In the genomic region with DNA sequence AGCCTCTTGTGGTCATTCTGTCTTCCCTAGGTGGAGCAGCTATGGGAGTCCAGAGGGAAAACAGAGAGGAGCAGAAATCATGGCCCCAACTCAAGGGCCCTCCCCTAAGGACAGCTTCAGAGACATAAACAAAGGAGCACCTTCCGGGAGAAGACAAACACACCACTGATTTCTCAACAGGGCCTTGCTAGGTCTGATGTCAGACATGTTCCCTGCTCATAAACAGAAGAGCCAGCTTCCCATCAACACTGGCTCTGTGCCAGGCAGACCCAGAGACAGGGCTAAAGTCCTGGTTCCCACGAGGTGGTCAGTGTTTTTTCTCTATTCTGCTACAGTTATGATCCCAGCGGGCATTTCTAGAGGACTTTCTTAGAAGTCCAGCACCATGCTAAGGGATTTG, we compare ENCODE assay signal across 1 cellular context.
A peak's percentile ranks its signal among the peaks of the same experiment; 100 is the strongest.
TF ChIP-seq lines count a peak whose summit lies in the region.

No MANE protein-coding gene starts in this region.

TF ChIP-seq in HepG2, 621 proteins besides CTCF, POLR2A, EP300 and RAD21 (continued from another document and continues in another):
- TF ChIP-seq, protein P1, sequence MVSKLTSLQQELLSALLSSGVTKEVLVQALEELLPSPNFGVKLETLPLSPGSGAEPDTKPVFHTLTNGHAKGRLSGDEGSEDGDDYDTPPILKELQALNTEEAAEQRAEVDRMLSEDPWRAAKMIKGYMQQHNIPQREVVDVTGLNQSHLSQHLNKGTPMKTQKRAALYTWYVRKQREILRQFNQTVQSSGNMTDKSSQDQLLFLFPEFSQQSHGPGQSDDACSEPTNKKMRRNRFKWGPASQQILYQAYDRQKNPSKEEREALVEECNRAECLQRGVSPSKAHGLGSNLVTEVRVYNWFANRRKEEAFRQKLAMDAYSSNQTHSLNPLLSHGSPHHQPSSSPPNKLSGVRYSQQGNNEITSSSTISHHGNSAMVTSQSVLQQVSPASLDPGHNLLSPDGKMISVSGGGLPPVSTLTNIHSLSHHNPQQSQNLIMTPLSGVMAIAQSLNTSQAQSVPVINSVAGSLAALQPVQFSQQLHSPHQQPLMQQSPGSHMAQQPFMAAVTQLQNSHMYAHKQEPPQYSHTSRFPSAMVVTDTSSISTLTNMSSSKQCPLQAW (CRISPR knock-in tag; IDR thresholded peaks at IDR 0.05): 0 out of 2 replicates have a peak, but pooled peaks have one; percentile 27
- TF ChIP-seq LCORL (IDR thresholded peaks at IDR 0.05) (peak; percentile 68; the same call in 1 of the 2 replicates), LCORL (CRISPR knock-in tag; IDR thresholded peaks at IDR 0.05) (no peak), NCOA1 (CRISPR knock-in tag; IDR thresholded peaks at IDR 0.05) (no peak), RFX1 (IDR thresholded peaks at IDR 0.05) (no peak), FOXO1 (CRISPR knock-in tag; IDR thresholded peaks at IDR 0.05) (peak; percentile 50; the same call in 1 of the 2 replicates), ZNF660 (CRISPR knock-in tag; IDR thresholded peaks at IDR 0.05; ENCODE audit: borderline replicate concordance, low read depth) (no peak), KDM4B (CRISPR knock-in tag; IDR thresholded peaks at IDR 0.05) (no peak), KLF15 (CRISPR knock-in tag; IDR thresholded peaks at IDR 0.05; ENCODE audit: borderline replicate concordance) (no peak), JUN (CRISPR knock-in tag; IDR thresholded peaks at IDR 0.05) (no peak), ARNTL (CRISPR knock-in tag; IDR thresholded peaks at IDR 0.05) (no peak), ZNF75D (CRISPR knock-in tag; IDR thresholded peaks at IDR 0.05; ENCODE audit: borderline replicate concordance) (no peak), HMGA1 (CRISPR knock-in tag; conservative IDR thresholded peaks at IDR 0.05) (no peak), ZBTB44 (CRISPR knock-in tag; IDR thresholded peaks at IDR 0.05) (no peak), CEBPB (IDR thresholded peaks at IDR 0.05; ENCODE audit: borderline replicate concordance, low read depth, low read length) (peak; percentile 38; the same call in 1 of the 2 replicates), MNT (IDR thresholded peaks at IDR 0.05) (no peak), ZNF383 (CRISPR knock-in tag; IDR thresholded peaks at IDR 0.05; ENCODE audit: borderline replicate concordance) (no peak), RFXANK (CRISPR knock-in tag; IDR thresholded peaks at IDR 0.05) (no peak), ATM (IDR thresholded peaks at IDR 0.05; ENCODE audit: borderline replicate concordance) (no peak), JARID2 (CRISPR knock-in tag; IDR thresholded peaks at IDR 0.05; ENCODE audit: insufficient replicate concordance) (no peak), AHR (CRISPR knock-in tag; IDR thresholded peaks at IDR 0.05) (no peak), ZNF331 (CRISPR knock-in tag; IDR thresholded peaks at IDR 0.05) (peak; percentile 23; the same call in 1 of the 2 replicates), NR2F6 (IDR thresholded peaks at IDR 0.05) (no peak), NR2F6 (CRISPR knock-in tag; IDR thresholded peaks at IDR 0.05) (no peak), TEAD2 (CRISPR knock-in tag; IDR thresholded peaks at IDR 0.05) (no peak), ZNF883 (CRISPR knock-in tag; IDR thresholded peaks at IDR 0.05; ENCODE audit: not compliant biosample characterization) (no peak), MYC (CRISPR knock-in tag; IDR thresholded peaks at IDR 0.05; ENCODE audit: borderline replicate concordance) (no peak), ZNF839 (CRISPR knock-in tag; IDR thresholded peaks at IDR 0.05; ENCODE audit: borderline replicate concordance) (no peak), PITX1 (CRISPR knock-in tag; IDR thresholded peaks at IDR 0.05) (no peak), FOXK1 (CRISPR knock-in tag; IDR thresholded peaks at IDR 0.05; ENCODE audit: borderline replicate concordance, low read depth) (peak; percentile 83; the same call in 1 of the 2 replicates), CREBL2 (CRISPR knock-in tag; IDR thresholded peaks at IDR 0.05; ENCODE audit: borderline replicate concordance) (no peak), SKI (IDR thresholded peaks at IDR 0.05; ENCODE audit: partially characterized antibody) (no peak), THAP11 (CRISPR knock-in tag; IDR thresholded peaks at IDR 0.05) (peak; percentile 50), GTF3A (CRISPR knock-in tag; conservative IDR thresholded peaks at IDR 0.05) (no peak), ZNF230 (CRISPR knock-in tag; IDR thresholded peaks at IDR 0.05) (no peak), ZNF768 (CRISPR knock-in tag; IDR thresholded peaks at IDR 0.05) (no peak), ZNF30 (CRISPR knock-in tag; IDR thresholded peaks at IDR 0.05) (no peak), TEAD3 (CRISPR knock-in tag; optimal IDR thresholded peaks at IDR 0.05; ENCODE audit: borderline replicate concordance) (no peak), ZNF44 (CRISPR knock-in tag; IDR thresholded peaks at IDR 0.05) (no peak), TCF7L2 (IDR thresholded peaks at IDR 0.05; ENCODE audit: low read depth, low read length) (no peak), RCOR2 (CRISPR knock-in tag; IDR thresholded peaks at IDR 0.05) (no peak), RXRB (CRISPR knock-in tag; IDR thresholded peaks at IDR 0.05; ENCODE audit: borderline replicate concordance) (0 out of 2 replicates have a peak, but pooled peaks have one; percentile 19), SATB2 (CRISPR knock-in tag; IDR thresholded peaks at IDR 0.05) (no peak), CSRNP1 (CRISPR knock-in tag; IDR thresholded peaks at IDR 0.05) (no peak), ZNF124 (CRISPR knock-in tag; IDR thresholded peaks at IDR 0.05) (no peak), ZNF101 (CRISPR knock-in tag; IDR thresholded peaks at IDR 0.05; ENCODE audit: borderline replicate concordance, low read depth) (no peak), PHF21A (CRISPR knock-in tag; IDR thresholded peaks at IDR 0.05) (0 out of 2 replicates have a peak, but pooled peaks have one; percentile 26), GABPB1 (CRISPR knock-in tag; IDR thresholded peaks at IDR 0.05) (peak; percentile 33; the same call in 1 of the 2 replicates), ZNF740 (CRISPR knock-in tag; IDR thresholded peaks at IDR 0.05) (no peak)
- TF ChIP-seq, protein P2, sequence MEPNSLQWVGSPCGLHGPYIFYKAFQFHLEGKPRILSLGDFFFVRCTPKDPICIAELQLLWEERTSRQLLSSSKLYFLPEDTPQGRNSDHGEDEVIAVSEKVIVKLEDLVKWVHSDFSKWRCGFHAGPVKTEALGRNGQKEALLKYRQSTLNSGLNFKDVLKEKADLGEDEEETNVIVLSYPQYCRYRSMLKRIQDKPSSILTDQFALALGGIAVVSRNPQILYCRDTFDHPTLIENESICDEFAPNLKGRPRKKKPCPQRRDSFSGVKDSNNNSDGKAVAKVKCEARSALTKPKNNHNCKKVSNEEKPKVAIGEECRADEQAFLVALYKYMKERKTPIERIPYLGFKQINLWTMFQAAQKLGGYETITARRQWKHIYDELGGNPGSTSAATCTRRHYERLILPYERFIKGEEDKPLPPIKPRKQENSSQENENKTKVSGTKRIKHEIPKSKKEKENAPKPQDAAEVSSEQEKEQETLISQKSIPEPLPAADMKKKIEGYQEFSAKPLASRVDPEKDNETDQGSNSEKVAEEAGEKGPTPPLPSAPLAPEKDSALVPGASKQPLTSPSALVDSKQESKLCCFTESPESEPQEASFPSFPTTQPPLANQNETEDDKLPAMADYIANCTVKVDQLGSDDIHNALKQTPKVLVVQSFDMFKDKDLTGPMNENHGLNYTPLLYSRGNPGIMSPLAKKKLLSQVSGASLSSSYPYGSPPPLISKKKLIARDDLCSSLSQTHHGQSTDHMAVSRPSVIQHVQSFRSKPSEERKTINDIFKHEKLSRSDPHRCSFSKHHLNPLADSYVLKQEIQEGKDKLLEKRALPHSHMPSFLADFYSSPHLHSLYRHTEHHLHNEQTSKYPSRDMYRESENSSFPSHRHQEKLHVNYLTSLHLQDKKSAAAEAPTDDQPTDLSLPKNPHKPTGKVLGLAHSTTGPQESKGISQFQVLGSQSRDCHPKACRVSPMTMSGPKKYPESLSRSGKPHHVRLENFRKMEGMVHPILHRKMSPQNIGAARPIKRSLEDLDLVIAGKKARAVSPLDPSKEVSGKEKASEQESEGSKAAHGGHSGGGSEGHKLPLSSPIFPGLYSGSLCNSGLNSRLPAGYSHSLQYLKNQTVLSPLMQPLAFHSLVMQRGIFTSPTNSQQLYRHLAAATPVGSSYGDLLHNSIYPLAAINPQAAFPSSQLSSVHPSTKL (CRISPR knock-in tag; IDR thresholded peaks at IDR 0.05): peak; percentile 51
- TF ChIP-seq, protein P3, sequence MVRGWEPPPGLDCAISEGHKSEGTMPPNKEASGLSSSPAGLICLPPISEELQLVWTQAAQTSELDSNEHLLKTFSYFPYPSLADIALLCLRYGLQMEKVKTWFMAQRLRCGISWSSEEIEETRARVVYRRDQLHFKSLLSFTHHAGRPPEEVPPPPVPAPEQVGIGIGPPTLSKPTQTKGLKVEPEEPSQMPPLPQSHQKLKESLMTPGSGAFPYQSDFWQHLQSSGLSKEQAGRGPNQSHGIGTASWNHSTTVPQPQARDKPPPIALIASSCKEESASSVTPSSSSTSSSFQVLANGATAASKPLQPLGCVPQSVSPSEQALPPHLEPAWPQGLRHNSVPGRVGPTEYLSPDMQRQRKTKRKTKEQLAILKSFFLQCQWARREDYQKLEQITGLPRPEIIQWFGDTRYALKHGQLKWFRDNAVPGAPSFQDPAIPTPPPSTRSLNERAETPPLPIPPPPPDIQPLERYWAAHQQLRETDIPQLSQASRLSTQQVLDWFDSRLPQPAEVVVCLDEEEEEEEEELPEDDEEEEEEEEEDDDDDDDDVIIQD (CRISPR knock-in tag; IDR thresholded peaks at IDR 0.05; ENCODE audit: low read depth): no peak
- TF ChIP-seq, protein P4, sequence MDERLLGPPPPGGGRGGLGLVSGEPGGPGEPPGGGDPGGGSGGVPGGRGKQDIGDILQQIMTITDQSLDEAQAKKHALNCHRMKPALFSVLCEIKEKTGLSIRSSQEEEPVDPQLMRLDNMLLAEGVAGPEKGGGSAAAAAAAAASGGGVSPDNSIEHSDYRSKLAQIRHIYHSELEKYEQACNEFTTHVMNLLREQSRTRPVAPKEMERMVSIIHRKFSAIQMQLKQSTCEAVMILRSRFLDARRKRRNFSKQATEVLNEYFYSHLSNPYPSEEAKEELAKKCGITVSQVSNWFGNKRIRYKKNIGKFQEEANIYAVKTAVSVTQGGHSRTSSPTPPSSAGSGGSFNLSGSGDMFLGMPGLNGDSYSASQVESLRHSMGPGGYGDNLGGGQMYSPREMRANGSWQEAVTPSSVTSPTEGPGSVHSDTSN (CRISPR knock-in tag; IDR thresholded peaks at IDR 0.05): no peak
- TF ChIP-seq, protein P5, sequence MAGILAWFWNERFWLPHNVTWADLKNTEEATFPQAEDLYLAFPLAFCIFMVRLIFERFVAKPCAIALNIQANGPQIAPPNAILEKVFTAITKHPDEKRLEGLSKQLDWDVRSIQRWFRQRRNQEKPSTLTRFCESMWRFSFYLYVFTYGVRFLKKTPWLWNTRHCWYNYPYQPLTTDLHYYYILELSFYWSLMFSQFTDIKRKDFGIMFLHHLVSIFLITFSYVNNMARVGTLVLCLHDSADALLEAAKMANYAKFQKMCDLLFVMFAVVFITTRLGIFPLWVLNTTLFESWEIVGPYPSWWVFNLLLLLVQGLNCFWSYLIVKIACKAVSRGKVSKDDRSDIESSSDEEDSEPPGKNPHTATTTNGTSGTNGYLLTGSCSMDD (CRISPR knock-in tag; IDR thresholded peaks at IDR 0.05): no peak
